In the genomic region with DNA sequence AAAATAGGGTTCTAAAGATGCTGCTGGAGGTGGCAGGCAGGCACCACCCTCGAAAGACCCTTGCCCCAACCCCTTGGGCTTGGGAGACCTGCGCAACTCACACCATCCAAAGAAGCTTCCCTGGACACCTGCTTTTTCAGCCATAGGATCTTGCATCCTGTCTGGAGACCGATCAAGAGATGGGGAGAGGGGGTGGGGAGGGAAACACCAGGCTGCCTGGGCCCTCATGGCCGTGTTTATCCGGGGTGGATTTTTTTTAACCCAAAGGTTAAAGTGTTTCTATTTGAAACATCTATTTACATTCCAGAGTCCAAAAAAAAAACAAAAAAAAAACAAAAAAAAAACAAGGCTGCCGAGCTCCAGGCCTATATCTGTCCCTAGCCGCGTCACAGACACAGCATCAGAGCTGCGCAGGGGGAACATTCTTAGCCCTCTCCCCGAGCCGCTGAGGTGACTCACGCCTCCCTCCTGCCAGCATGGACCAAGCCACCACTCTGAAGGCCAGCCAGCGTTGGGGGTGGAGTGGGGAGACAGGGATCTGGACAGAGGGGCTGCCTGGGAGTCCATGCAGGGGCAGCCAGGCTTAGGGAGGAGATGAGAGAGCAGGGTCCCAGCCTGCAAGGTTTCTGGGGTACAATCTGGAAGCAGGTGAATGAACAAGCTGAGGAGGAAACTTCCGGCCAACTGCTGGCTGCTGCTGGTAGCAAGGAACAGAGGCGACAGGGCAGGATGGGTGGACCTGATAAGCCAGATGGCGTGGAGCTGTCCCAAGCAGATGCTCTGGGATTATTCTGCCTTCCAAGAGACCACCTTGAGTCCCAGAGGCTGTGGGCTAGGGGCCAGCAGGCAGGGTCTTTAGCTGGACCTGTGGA, we compare ENCODE assay signal across 9 cellular contexts. TPM values are rescaled to one million over a fixed set of nuclear protein-coding genes. Genes with fewer than 3 reads are reported as not detected.
DNase-seq lines count a peak whose midpoint lies in the region; ATAC-seq and TF ChIP-seq lines count a peak whose summit lies in the region.
"Had no signal": no experiment of that assay in that cellular context is flagged by ENCODE, and none has a peak within 500 bp of the region (broad histone marks: within the 10 kb centered on the region; RNA-seq: fewer than 3 reads in every experiment).

No MANE protein-coding gene starts in this region.

- H3K9me3 Mint-ChIP-seq in activated CD4-positive, alpha-beta T cell treated with anti-CD3 and anti-CD28 coated beads for 36 hours (ENCODE audit: low read depth) = no peaks in the 10 kb centered on the region

- no peak overlapping the region for H3K27ac Mint-ChIP-seq in activated CD4-positive, alpha-beta T cell treated with anti-CD3 and anti-CD28 coated beads for 36 hours

- H3K4me1 ChIP-seq in right lobe of liver = peaks cover 2 to 54% (median 29%) of the 10 kb centered on the region in 4 donors
- H3K4me1 ChIP-seq in transverse colon = peaks cover 46 to 63% (median 50%) of the 10 kb centered on the region in 4 donors

- H3K4me3 ChIP-seq in MG63 = no peak overlapping the region
- peak overlapping the region in 2 of 3 donors; percentile 19 to 21 for H3K4me3 ChIP-seq in right lobe of liver
- no peak overlapping the region for H3K4me3 ChIP-seq in transverse colon
- no peak overlapping the region for H3K4me3 ChIP-seq in H7 (ENCODE audit: insufficient read depth, low read depth, low read length)

- in situ Hi-C loops in transverse colon (cut with MboI; ENCODE audit: low pct_ligation_motif_present in 1 of 4, low pct_unique_long_range_greater_than_20kb in 1 of 4, low sequenced_read_pairs in 3 of 4) = no loop called here

- WGBS in right lobe of liver (ENCODE audit: insufficient coverage, low coverage, low lambda C conversion rate, missing lambda C conversion rate) = 20% methylated on average over 12 of the region's 16 CpGs
- 57 to 61% methylated on average over 5 to 16 of the region's 16 CpGs for WGBS in transverse colon (ENCODE audit: low coverage in 1 of 2), 2 donors

- CTCF ChIA-PET in activated CD4-positive, alpha-beta T cell treated with anti-CD3 and anti-CD28 coated beads for 36 hours (lab: Charles Lee) = interaction anchor here (0.7 to 1.2 kb wide), 2 partner anchors 10 to 15 kb away, joined by 3 read pairs; a partner anchor contains a TSS

- peak; percentile 25 for TF ChIP-seq POLR2A in right lobe of liver (IDR thresholded peaks at IDR 0.05)
- no peak for TF ChIP-seq POLR2A in transverse colon (IDR thresholded peaks at IDR 0.05)

- no peak overlapping the region for H3K4me3 Mint-ChIP-seq in activated CD4-positive, alpha-beta T cell treated with anti-CD3 and anti-CD28 coated beads for 36 hours

- POLR2A ChIA-PET in activated CD4-positive, alpha-beta T cell treated with anti-CD3 and anti-CD28 coated beads for 36 hours (lab: Charles Lee) = no interaction called here

- H3K27me3 Mint-ChIP-seq in activated CD4-positive, alpha-beta T cell treated with anti-CD3 and anti-CD28 coated beads for 36 hours = no peaks in the 10 kb centered on the region

- intact Hi-C loops in right lobe of liver (cut with DNase I) = no loop called here
- intact Hi-C loops in transverse colon (cut with DNase I; ENCODE audit: low total_unique reads) = no loop called here
- intact Hi-C loops in activated CD4-positive, alpha-beta T cell treated with anti-CD3 and anti-CD28 coated beads for 36 hours (cut with DNase I, micrococcal nuclease) = no loop called here

- no peak for TF ChIP-seq EP300 in transverse colon (IDR thresholded peaks at IDR 0.05; ENCODE audit: low read depth)

- peak; percentile 98 for DNase-seq in MG63
- peak; percentile 70 for DNase-seq in cerebellum (ENCODE audit: low spot score)
- peak; percentile 89 to 91 (median 91) for DNase-seq in right lobe of liver
- DNase-seq in transverse colon = peak; percentile 79
- no peak for DNase-seq in H7
- DNase-seq in activated CD4-positive, alpha-beta T cell treated with anti-CD3 and anti-CD28 coated beads for 36 hours = no peak
- DNase-seq in NCI-H2081 (lab: John Stamatoyannopoulos, UW) = no peak
- DNase-seq: activated CD4-positive, CD25-positive, alpha-beta regulatory T cell treated with anti-CD3 and anti-CD28 coated beads, Interleukin-2, amount 50 U/mL, for 72 hours had no signal

- H3K27ac ChIP-seq in right lobe of liver (peak overlapping the region; percentile 71 to 89 (median 84)), transverse colon (peak overlapping the region; percentile 77 to 94 (median 87))

- no peaks in the 10 kb centered on the region for H3K9me3 ChIP-seq in MG63
- no peaks in the 10 kb centered on the region for H3K9me3 ChIP-seq in right lobe of liver
- H3K9me3 ChIP-seq in transverse colon = no peaks in the 10 kb centered on the region

- no peaks in the 10 kb centered on the region for H3K36me3 Mint-ChIP-seq in activated CD4-positive, alpha-beta T cell treated with anti-CD3 and anti-CD28 coated beads for 36 hours (ENCODE audit: low read depth)

- H3K4me1 Mint-ChIP-seq in activated CD4-positive, alpha-beta T cell treated with anti-CD3 and anti-CD28 coated beads for 36 hours = peaks cover 13% of the 10 kb centered on the region

- H3K36me3 ChIP-seq in MG63 (no peaks in the 10 kb centered on the region; the same call in none of the 2 replicates), right lobe of liver (no peaks in the 10 kb centered on the region), transverse colon (no peaks in the 10 kb centered on the region), H7 (replicated peaks; ENCODE audit: control insufficient read depth, insufficient read depth, low read length) (peaks cover 1% of the 10 kb centered on the region; the same call in 1 of the 2 replicates)

- no peaks in the 10 kb centered on the region for H3K27me3 ChIP-seq in MG63
- H3K27me3 ChIP-seq in right lobe of liver = no peaks in the 10 kb centered on the region
- H3K27me3 ChIP-seq in transverse colon = no peaks in the 10 kb centered on the region
- H3K27me3 ChIP-seq in H7 (ENCODE audit: control insufficient read depth, insufficient read depth, low read length) = no peaks in the 10 kb centered on the region

- ATAC-seq in right lobe of liver (peak; percentile 72 to 79 (median 78)), HG02852 (IDR thresholded peaks at IDR 0.05; ENCODE audit: unreplicated experiment) (no peak)
- no peak for ATAC-seq in activated CD4-positive, alpha-beta T cell treated with anti-CD3 and anti-CD28 coated beads for 36 hours

- no peak for TF ChIP-seq CTCF in right lobe of liver (IDR thresholded peaks at IDR 0.05)
- no peak for TF ChIP-seq CTCF in transverse colon (IDR thresholded peaks at IDR 0.05)

RNA-seq across cellular contexts. Expression of a gene that starts 14.8 kb away (rescaled TPM):
- total RNA-seq in MG63 (2014; rRNA removed; shearing (Covaris generic); ENCODE audit: low replicate concordance) = 31.9 and 50.4 TPM in 2 replicates
- total RNA-seq in cerebellum (42.6 TPM), right lobe of liver (10 to 100 TPM; 12.0 to 26.4 (median 15.5) TPM), transverse colon (100 to 1,000 TPM in 1 of 4 donors, 10 to 100 TPM in 3; 45.3 to 182 (median 70.8) TPM)
- total RNA-seq in H7 (2014; rRNA removed; shearing (Covaris generic)) = 72.5 and 89.0 TPM in 2 replicates
- total RNA-seq in activated CD4-positive, alpha-beta T cell treated with anti-CD3 and anti-CD28 coated beads for 36 hours = 10 to 100 TPM; 16.5 to 22.0 TPM

RNA-seq across cellular contexts. Expression of a gene that starts 33.1 kb away (rescaled TPM):
- 3.8 and 6.5 TPM in 2 replicates for total RNA-seq in MG63 (2014; rRNA removed; shearing (Covaris generic); ENCODE audit: low replicate concordance)
- total RNA-seq in cerebellum (1.4 TPM), right lobe of liver (1 to 10 TPM in 1 of 6 experiments, under 1 TPM in 5; 0.20 to 1.1 (median 0.40) TPM), transverse colon (10 to 100 TPM in 2 of 4 donors, under 1 TPM in 2; 0.32 to 16.9 (median 8.5) TPM)
- 12.9 and 15.7 TPM in 2 replicates for total RNA-seq in H7 (2014; rRNA removed; shearing (Covaris generic))
- total RNA-seq in activated CD4-positive, alpha-beta T cell treated with anti-CD3 and anti-CD28 coated beads for 36 hours = 10 to 100 TPM; 17.1 to 23.3 TPM

RNA-seq across cellular contexts. Expression of a gene that starts 38.1 kb away (rescaled TPM):
- 9.4 and 22.8 TPM in 2 replicates for total RNA-seq in MG63 (2014; rRNA removed; shearing (Covaris generic); ENCODE audit: low replicate concordance)
- 18.0 TPM for total RNA-seq in cerebellum
- 10 to 100 TPM in 2 of 6 experiments, 1 to 10 TPM in 4; 5.9 to 24.2 (median 9.9) TPM for total RNA-seq in right lobe of liver
- 10 to 100 TPM in 3 of 4 donors, 1 to 10 TPM in 1; 5.2 to 35.6 (median 18.5) TPM for total RNA-seq in transverse colon
- total RNA-seq in H7 (2014; rRNA removed; shearing (Covaris generic)) = 94.0 and 104 TPM in 2 replicates
- total RNA-seq in activated CD4-positive, alpha-beta T cell treated with anti-CD3 and anti-CD28 coated beads for 36 hours = 10 to 100 TPM; 21.3 to 22.0 TPM

RNA-seq across cellular contexts. Expression of a gene that starts 42.2 kb away (rescaled TPM):
- total RNA-seq in MG63 (2014; rRNA removed; shearing (Covaris generic); ENCODE audit: low replicate concordance) = 107 and 128 TPM in 2 replicates
- total RNA-seq in cerebellum = 18.1 TPM
- total RNA-seq in right lobe of liver = 10 to 100 TPM; 24.2 to 30.6 (median 29.4) TPM
- 10 to 100 TPM in 3 of 4 donors, 1 to 10 TPM in 1; 5.4 to 29.2 (median 22.9) TPM for total RNA-seq in transverse colon
- total RNA-seq in H7 (2014; rRNA removed; shearing (Covaris generic)) = 101 and 109 TPM in 2 replicates
- 100 to 1,000 TPM in 1 of 2 experiments, 10 to 100 TPM in 1; 93.1 to 102 TPM for total RNA-seq in activated CD4-positive, alpha-beta T cell treated with anti-CD3 and anti-CD28 coated beads for 36 hours

Comparison
In these comparisons a context has a peak if more than half of its experiments do, and no peak if none do; other contexts are left out.
1. DNase-seq: peak in MG63 (single experiment), cerebellum (single experiment), right lobe of liver (3 of 3) and transverse colon (single experiment); none in H7 (single experiment), activated CD4-positive, alpha-beta T cell treated with anti-CD3 and anti-CD28 coated beads for 36 hours (single experiment) and NCI-H2081 (0 of 2).
2. H3K4me3 ChIP-seq: peak in right lobe of liver (2 of 3); none in MG63 (single experiment), transverse colon (0 of 4) and H7 (single experiment).
3. ATAC-seq: peak in right lobe of liver (4 of 4); none in activated CD4-positive, alpha-beta T cell treated with anti-CD3 and anti-CD28 coated beads for 36 hours (single experiment) and HG02852 (single experiment).